ENCODE assay signal across 9 cellular contexts in genomic region chr1:31811605-31812004, GRCh38. TPM values are rescaled to one million over a fixed set of nuclear protein-coding genes. Genes with fewer than 3 reads are reported as not detected.
DNase-seq lines count a peak whose midpoint lies in the region; ATAC-seq and TF ChIP-seq lines count a peak whose summit lies in the region.
"Had no signal": no experiment of that assay in that cellular context is flagged by ENCODE, and none has a peak within 500 bp of the region (broad histone marks: within the 10 kb centered on the region; RNA-seq: fewer than 3 reads in every experiment).

No MANE protein-coding gene starts in this region.

- in situ Hi-C loops in astrocyte of the spinal cord (cut with HindIII; ENCODE audit: low sequenced_read_pairs): no loop called here

- H3K4me1 Mint-ChIP-seq in activated naive CD4-positive, alpha-beta T cell treated with anti-CD3 and anti-CD28 coated beads for 36 hours (ENCODE audit: low read depth): peaks cover 5% of the 10 kb centered on the region

- H3K4me3 Mint-ChIP-seq in activated naive CD4-positive, alpha-beta T cell treated with anti-CD3 and anti-CD28 coated beads for 36 hours: no peak overlapping the region

- H3K27ac Mint-ChIP-seq in activated naive CD4-positive, alpha-beta T cell treated with anti-CD3 and anti-CD28 coated beads for 36 hours: no peak overlapping the region

- no peaks in the 10 kb centered on the region for H3K9me3 Mint-ChIP-seq in activated naive CD4-positive, alpha-beta T cell treated with anti-CD3 and anti-CD28 coated beads for 36 hours

- no peak overlapping the region for H3K4me3 ChIP-seq in astrocyte of the spinal cord (ENCODE audit: low read depth, low read length)

- no peak for TF ChIP-seq CTCF in astrocyte of the spinal cord (IDR thresholded peaks at IDR 0.05; ENCODE audit: low read depth, low read length)

- no peaks in the 10 kb centered on the region for H3K36me3 Mint-ChIP-seq in activated naive CD4-positive, alpha-beta T cell treated with anti-CD3 and anti-CD28 coated beads for 36 hours (ENCODE audit: low read depth)

- no peak for ATAC-seq in GM21529 (IDR thresholded peaks at IDR 0.05; ENCODE audit: unreplicated experiment)
- no peak for ATAC-seq in GM19467 (IDR thresholded peaks at IDR 0.05; ENCODE audit: unreplicated experiment)

- H3K27me3 Mint-ChIP-seq in activated naive CD4-positive, alpha-beta T cell treated with anti-CD3 and anti-CD28 coated beads for 36 hours (ENCODE audit: low read depth): no peaks in the 10 kb centered on the region

- peak; percentile 86 for DNase-seq in DMS153 (lab: John Stamatoyannopoulos, UW)
- DNase-seq in NCI-H2081 treated with DMSO at 0.1 percent for 48 hours (lab: John Stamatoyannopoulos, UW): peak; percentile 15
- peak; percentile 54 for DNase-seq in astrocyte of the spinal cord (ENCODE audit: low read depth, low spot score)
- DNase-seq in lung microvascular endothelial cell (ENCODE audit: low read depth in 2 of 2): peak; percentile 39 to 50
- no peak for DNase-seq in activated CD4-positive, alpha-beta T cell treated with anti-CD3 and anti-CD28 coated beads for 4 hours
- no peak for DNase-seq in activated naive CD4-positive, alpha-beta T cell treated with anti-CD3 and anti-CD28 coated beads for 36 hours
- DNase-seq: activated CD4-positive, CD25-positive, alpha-beta regulatory T cell treated with anti-CD3 and anti-CD28 coated beads, Interleukin-2, amount 50 U/mL, for 72 hours had no signal

- intact Hi-C loops in activated naive CD4-positive, alpha-beta T cell treated with anti-CD3 and anti-CD28 coated beads for 36 hours (cut with micrococcal nuclease): no loop called here

- CTCF ChIA-PET in activated naive CD4-positive, alpha-beta T cell treated with anti-CD3 and anti-CD28 coated beads for 36 hours (lab: Charles Lee): no interaction called here

RNA-seq across cellular contexts. Expression of gene SPOCD1, which starts 4.2 kb away (rescaled TPM):
- 0.99 and 4.6 TPM in 2 replicates for total RNA-seq in lung microvascular endothelial cell
- under 1 TPM; 0.21 to 0.30 TPM for total RNA-seq in activated naive CD4-positive, alpha-beta T cell treated with anti-CD3 and anti-CD28 coated beads for 36 hours

RNA-seq across cellular contexts. Expression of gene ADGRB2, which starts 47.5 kb away (rescaled TPM):
- total RNA-seq in lung microvascular endothelial cell: 0.20 and 0.22 TPM in 2 replicates
- total RNA-seq in activated naive CD4-positive, alpha-beta T cell treated with anti-CD3 and anti-CD28 coated beads for 36 hours: under 1 TPM; 0.24 to 0.30 TPM

Comparison
In these comparisons a context has a peak if more than half of its experiments do, and no peak if none do; other contexts are left out.
1. DNase-seq: peak in DMS153 (single experiment), NCI-H2081 treated with DMSO at 0.1 percent for 48 hours (single experiment), astrocyte of the spinal cord (single experiment) and lung microvascular endothelial cell (2 of 2); none in activated CD4-positive, alpha-beta T cell treated with anti-CD3 and anti-CD28 coated beads for 4 hours (0 of 2) and activated naive CD4-positive, alpha-beta T cell treated with anti-CD3 and anti-CD28 coated beads for 36 hours (single experiment).